27 cellular contexts compared by ENCODE assay signal in the genomic region with DNA sequence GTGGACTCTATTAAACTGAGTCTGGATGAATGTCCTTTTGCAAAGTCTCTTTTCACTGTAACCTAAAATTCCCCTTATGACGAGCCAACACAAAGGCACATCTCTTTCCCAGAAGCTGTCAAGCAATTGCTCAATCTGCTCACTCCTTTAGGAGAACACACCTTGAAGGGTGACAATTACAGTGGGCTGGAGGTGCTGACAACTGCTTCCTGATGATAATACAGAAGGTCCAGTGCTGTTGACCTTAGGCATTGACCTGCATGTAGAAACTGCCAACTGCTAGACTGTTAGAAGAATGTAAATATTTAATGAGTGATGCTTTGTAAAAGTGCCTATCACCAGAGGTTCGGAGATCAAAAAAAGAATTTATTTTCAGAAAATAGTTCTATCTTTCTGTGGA.
"Had no signal": no experiment of that assay in that cellular context is flagged by ENCODE, and none has a peak within 500 bp of the region (broad histone marks: within the 10 kb centered on the region; RNA-seq: fewer than 3 reads in every experiment).

No MANE protein-coding gene starts in this region.

- H3K9ac ChIP-seq: neural progenitor cell had no signal

- H3K4me3 ChIP-seq: hepatocyte, lower lobe of right lung, neural progenitor cell, right atrium auricular region, skin epidermis, stomach, testis, thyroid gland, transverse colon, upper lobe of left lung, vagina had no signal

- H3K36me3 ChIP-seq: lower lobe of right lung, neural progenitor cell, neutrophil, right atrium auricular region, stomach, thyroid gland, transverse colon, upper lobe of left lung, vagina had no signal

- H3K27ac ChIP-seq: hepatocyte, lower lobe of right lung, neural progenitor cell, neutrophil, right atrium auricular region, skin epidermis, stomach, testis, thyroid gland, transverse colon, upper lobe of left lung, vagina had no signal

- ATAC-seq: left ventricle myocardium superior; lower lobe of right lung; natural killer cell; sciatic nerve; stimulated activated naive B cell treated with anti-CD40 and anti-IgM and Interleukin-4, amounts not matched to agents 10 μg/mL and 1 μg/mL and 100 μg/mL, for 72 hours; stimulated activated naive CD8-positive, alpha-beta T cell treated with anti-CD3 and anti-CD28 coated beads, Interleukin-15, Interleukin-2, amounts not matched to agents 100 U/mL and 50 U/mL, for 24 hours had no signal

- H3K27me3 ChIP-seq: hepatocyte, neural progenitor cell, neutrophil, right atrium auricular region, stomach, testis, thyroid gland, transverse colon, upper lobe of left lung, vagina had no signal

- H3K4me1 ChIP-seq: lower lobe of right lung, neural progenitor cell, right atrium auricular region, testis, thyroid gland, transverse colon, upper lobe of left lung, vagina had no signal

- DNase-seq: islet precursor cell; left ventricle myocardium superior; lower lobe of right lung; mammary epithelial cell; mesenchymal stem cell; naive B cell; natural killer cell; nephron progenitor cell; occipital lobe; stimulated activated CD4-positive, alpha-beta T cell treated with anti-CD3 and anti-CD28 coated beads, Interleukin-12 subunit alpha, Interleukin-12 subunit beta, amount 100 ng/mL, for 4 hours; stimulated activated CD4-positive, alpha-beta T cell treated with anti-CD3 and anti-CD28 coated beads, Interleukin-15, amount 100 ng/mL, for 24 hours; stimulated activated CD4-positive, alpha-beta T cell treated with anti-CD3 and anti-CD28 coated beads, Interleukin-2, amount 100 ng/mL, for 24 hours; stimulated activated CD4-positive, alpha-beta T cell treated with anti-CD3 and anti-CD28 coated beads, Interleukin-4, amount 100 ng/mL, for 1 hour; stimulated activated naive B cell treated with anti-CD40 and anti-IgM and Interleukin-4, amounts not matched to agents 10 μg/mL and 1 μg/mL and 100 μg/mL, for 72 hours; stimulated activated naive CD8-positive, alpha-beta T cell treated with anti-CD3 and anti-CD28 coated beads, Interleukin-15, Interleukin-2, amounts not matched to agents 100 U/mL and 50 U/mL, for 24 hours; stomach; testis; thyroid gland; transverse colon; upper lobe of left lung had no signal

- H3K9me3 ChIP-seq: lower lobe of right lung, neutrophil, right atrium auricular region, stomach, testis, thyroid gland, transverse colon, upper lobe of left lung, vagina had no signal

- H3K4me2 ChIP-seq: hepatocyte, neural progenitor cell had no signal

- H2AFZ ChIP-seq: hepatocyte, neural progenitor cell had no signal

- H3K79me2 ChIP-seq: hepatocyte had no signal
